ENCODE assay signal across 8 cellular contexts in the genomic region with DNA sequence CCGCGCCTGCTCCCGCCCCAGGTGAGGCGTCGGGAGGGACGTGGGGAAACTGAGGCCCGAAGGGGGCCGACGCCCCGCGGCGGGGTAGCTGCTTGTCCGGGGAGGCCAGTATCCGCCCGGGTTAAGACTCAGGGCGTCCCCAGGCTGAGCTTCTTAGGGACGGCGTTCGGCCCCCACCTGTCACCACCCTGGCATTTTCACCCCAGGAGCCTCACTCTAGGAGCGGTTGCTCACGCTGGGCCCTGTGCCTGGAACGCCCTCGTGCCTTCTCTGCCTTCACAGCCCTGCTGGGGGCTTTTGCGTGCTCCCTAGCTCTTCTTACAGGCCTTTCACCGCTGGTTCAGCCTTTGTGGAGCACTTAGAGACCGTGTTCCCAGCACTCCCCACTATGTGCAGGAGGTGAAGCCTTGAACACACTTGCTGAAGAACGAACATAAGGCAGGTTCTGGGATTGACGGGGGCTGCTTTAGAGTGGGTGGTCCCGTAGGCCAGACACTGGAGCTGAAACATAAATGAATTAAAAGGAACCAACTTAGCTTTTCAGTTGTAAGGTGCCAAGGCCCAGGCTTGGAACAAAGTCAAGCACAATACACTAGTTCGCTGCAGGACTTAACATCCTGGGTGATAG. TPM values are rescaled to one million over a fixed set of nuclear protein-coding genes. Genes with fewer than 3 reads are reported as not detected.
DNase-seq lines count a peak whose midpoint lies in the region; ATAC-seq, FAIRE-seq and TF ChIP-seq lines count a peak whose summit lies in the region.

No MANE protein-coding gene starts in this region.

- no peaks in the 10 kb centered on the region for H3K27me3 ChIP-seq in small intestine (ENCODE audit: control insufficient read depth in 2 of 2, insufficient read depth in 2 of 2, low read length in 2 of 2)

- H3K4me3 ChIP-seq in AG04449 (ENCODE audit: low read depth, low read length) (peak overlapping the region; percentile 79), small intestine (ENCODE audit: low read depth in 1 of 2, low read length in 2 of 2) (peak overlapping the region; percentile 86 to 88)

- POLR2A ChIA-PET in AG04449 (lab: Yijun Ruan, JAX) = no interaction called here

- H3K36me3 Mint-ChIP-seq in immature natural killer cell = no peaks in the 10 kb centered on the region

- H3K4me1 ChIP-seq in small intestine (ENCODE audit: control insufficient read depth in 2 of 2, insufficient read depth in 1 of 2, low read depth in 1 of 2, low read length in 1 of 2) = peaks cover 5 to 7% of the 10 kb centered on the region in 2 donors

- H3K27ac ChIP-seq in small intestine (ENCODE audit: low read depth in 1 of 2, low read length in 1 of 2) = peak overlapping the region; percentile 94 to 95

- CTCF ChIA-PET in AG04449 (lab: Yijun Ruan, JAX) = interaction anchor here (0.8 to 8.1 kb wide), 11 partner anchors 12 to 343 kb away, joined by 3 to 113 read pairs (median 3); no protein-coding TSS in a partner anchor

- H3K4me3 Mint-ChIP-seq in immature natural killer cell = peak overlapping the region; percentile 89 to 91 (median 90)

- H3K4me1 Mint-ChIP-seq in immature natural killer cell = peaks cover 42 to 70% of the 10 kb centered on the region in 2 donors

- peak overlapping the region; percentile 91 to 96 (median 95) for H3K27ac Mint-ChIP-seq in immature natural killer cell

- H3K27me3 Mint-ChIP-seq in immature natural killer cell (ENCODE audit: low read depth in 3 of 3) = peaks cover 13 to 34% (median 23%) of the 10 kb centered on the region in 3 donors

- in situ Hi-C loops in T47D (cut with HindIII; ENCODE audit: low pct_unique_long_range_greater_than_20kb, low sequenced_read_pairs) = no loop called here

- 5 to 7% (median 5%) methylated on average over 16 to 30 of the region's 30 CpGs for WGBS in small intestine, 3 donors

- H3K9me3 ChIP-seq in small intestine (ENCODE audit: control insufficient read depth, low read depth) = no peaks in the 10 kb centered on the region

- no peaks in the 10 kb centered on the region for H3K36me3 ChIP-seq in small intestine (ENCODE audit: control insufficient read depth in 2 of 2, insufficient read depth in 2 of 2, low read length in 2 of 2)

- DNase-seq in AG04449 (ENCODE audit: low read depth, low spot score) (no peak), T-helper 9 cell (peak; percentile 33), T47D (ENCODE audit: low read depth in 1 of 2, low spot score in 1 of 2) (peak; percentile 30 to 38), immature natural killer cell (peak in 2 of 3 donors; percentile 49 to 57), small intestine (peak; percentile 31), NCI-H2029 treated with DMSO at 0.1 percent for 48 hours (lab: John Stamatoyannopoulos, UW) (no peak)

- FAIRE-seq in small intestine (lab: Jason Lieb, UNC) = no peak

- ATAC-seq in GM19023 (IDR thresholded peaks at IDR 0.05; ENCODE audit: unreplicated experiment) (peak; percentile 23), HG03460 (IDR thresholded peaks at IDR 0.05; ENCODE audit: unreplicated experiment) (peak; percentile 29)

- TF ChIP-seq CTCF in AG04449 (IDR thresholded peaks at IDR 0.05; ENCODE audit: insufficient read depth, low read length, missing control alignments) = no peak

- H3K9me3 Mint-ChIP-seq in immature natural killer cell = no peaks in the 10 kb centered on the region

RNA-seq across cellular contexts. Expression of a gene that starts 0.6 kb away (rescaled TPM):
- 1 to 10 TPM; 1.4 to 3.8 (median 2.2) TPM for polyA plus RNA-seq in immature natural killer cell
- 10 to 100 TPM in 1 of 3 donors, 1 to 10 TPM in 2; 7.8 to 21.7 (median 8.8) TPM for polyA plus RNA-seq in small intestine

RNA-seq across cellular contexts. Expression of a gene that starts 15.2 kb away (rescaled TPM):
- 1 to 10 TPM; 1.8 to 4.9 (median 3.2) TPM for polyA plus RNA-seq in immature natural killer cell
- polyA plus RNA-seq in small intestine = 1 to 10 TPM; 2.9 to 6.4 (median 3.0) TPM

RNA-seq across cellular contexts. Expression of a gene that starts 42.5 kb away (rescaled TPM):
- polyA plus RNA-seq in immature natural killer cell (10 to 100 TPM; 33.2 to 49.5 (median 48.3) TPM), small intestine (10 to 100 TPM; 30.9 to 39.7 (median 37.4) TPM)

RNA-seq across cellular contexts. Expression of a gene that starts 42.6 kb away (rescaled TPM):
- polyA plus RNA-seq in immature natural killer cell (1 to 10 TPM in 2 of 3 donors, not detected in 1; 2.2 to 5.5 TPM), small intestine (1 to 10 TPM; 3.2 to 7.7 (median 7.4) TPM)

Comparison
In these comparisons a context has a peak if more than half of its experiments do, and no peak if none do; other contexts are left out.
1. DNase-seq: peak in T-helper 9 cell (single experiment), T47D (2 of 2), immature natural killer cell (2 of 3) and small intestine (single experiment); none in AG04449 (single experiment) and NCI-H2029 treated with DMSO at 0.1 percent for 48 hours (single experiment).